14 cellular contexts compared by ENCODE assay signal in genomic region chr1:150829751-150830150, GRCh38. TPM values are rescaled to one million over a fixed set of nuclear protein-coding genes. Genes with fewer than 3 reads are reported as not detected.
A peak's percentile ranks its signal among the peaks of the same experiment; 100 is the strongest.
DNase-seq lines count a peak whose midpoint lies in the region; ATAC-seq and TF ChIP-seq lines count a peak whose summit lies in the region.
"Had no signal": no experiment of that assay in that cellular context is flagged by ENCODE, and none has a peak within 500 bp of the region (broad histone marks: within the 10 kb centered on the region; RNA-seq: fewer than 3 reads in every experiment).

No MANE protein-coding gene starts in this region.

- H3K27me3 ChIP-seq in cardiac muscle cell (no peaks in the 10 kb centered on the region), heart left ventricle (no peaks in the 10 kb centered on the region), upper lobe of right lung (no peaks in the 10 kb centered on the region)
- H3K27me3 ChIP-seq: MG63, SJCRH30 had no signal

- no peak for DNase-seq in cardiac muscle cell (ENCODE audit: low read depth in 1 of 2, low spot score in 1 of 2)
- no peak for DNase-seq in heart left ventricle
- no peak for DNase-seq in RWPE1 (ENCODE audit: low spot score)
- DNase-seq in fibroblast of villous mesenchyme (ENCODE audit: low read depth) = no peak
- no peak for DNase-seq in upper lobe of right lung
- no peak for DNase-seq in CD1c-positive myeloid dendritic cell (ENCODE audit: extremely low spot score)
- no peak for DNase-seq in DMS153 treated with DMSO at 0.1 percent for 48 hours (lab: John Stamatoyannopoulos, UW; ENCODE audit: unreplicated experiment)
- no peak for DNase-seq in KG1 (lab: John Stamatoyannopoulos, UW)
- DNase-seq: activated CD4-positive, alpha-beta T cell treated with anti-CD3 and anti-CD28 coated beads for 48 hours; activated effector memory CD4-positive, alpha-beta T cell treated with Interleukin-2 at 50 U/mL for 16 hours; HCEC 1CT; MG63; NCI-H524 treated with DMSO at 0.1 percent for 48 hours had no signal

- CTCF ChIA-PET in RWPE1 (lab: Yijun Ruan, JAX) = interaction anchor here (0.6 kb wide), 1 partner anchor 28 kb away, joined by 3 read pairs; no protein-coding TSS in a partner anchor

- no peaks in the 10 kb centered on the region for H3K4me1 ChIP-seq in cardiac muscle cell (ENCODE audit: low read depth)
- no peaks in the 10 kb centered on the region for H3K4me1 ChIP-seq in heart left ventricle
- no peaks in the 10 kb centered on the region for H3K4me1 ChIP-seq in upper lobe of right lung
- H3K4me1 ChIP-seq: SJCRH30 had no signal

- no peak for ATAC-seq in heart left ventricle
- no peak for ATAC-seq in upper lobe of right lung

- H3K4me3 ChIP-seq in cardiac muscle cell (no peak overlapping the region), heart left ventricle (no peak overlapping the region), fibroblast of villous mesenchyme (ENCODE audit: low read depth, low read length) (no peak overlapping the region), upper lobe of right lung (no peak overlapping the region)
- H3K4me3 ChIP-seq: MG63, SJCRH30 had no signal

- intact Hi-C loops in heart left ventricle (cut with DNase I) (loop anchor here in 3 of 10 donors (5.0 to 10.0 kb wide), 3 partner anchors 108 to 485 kb away; no protein-coding TSS in a partner anchor), upper lobe of right lung (cut with DNase I) (no loop called here)

- H3K27ac ChIP-seq in cardiac muscle cell = no peak overlapping the region
- no peak overlapping the region for H3K27ac ChIP-seq in heart left ventricle
- H3K27ac ChIP-seq in RWPE1 = no peak overlapping the region
- no peak overlapping the region for H3K27ac ChIP-seq in upper lobe of right lung
- H3K27ac ChIP-seq: SJCRH30 had no signal

- H3K36me3 ChIP-seq in cardiac muscle cell = peaks cover 75% of the 10 kb centered on the region
- peaks cover 0 to 100% (median 100%) of the 10 kb centered on the region in 9 donors for H3K36me3 ChIP-seq in heart left ventricle
- peaks cover 100% of the 10 kb centered on the region for H3K36me3 ChIP-seq in upper lobe of right lung

- WGBS in heart left ventricle, 4 donors = 89 to 90% (median 89%) methylated on average over 7 of the region's 7 CpGs

- TF ChIP-seq CTCF in cardiac muscle cell (IDR thresholded peaks at IDR 0.05; ENCODE audit: low read depth, low read length) = peak; percentile 22
- TF ChIP-seq CTCF in heart left ventricle (IDR thresholded peaks at IDR 0.05) = peak in 2 of 12 donors; percentile 17 to 28
- TF ChIP-seq CTCF in RWPE1 (conservative IDR thresholded peaks at IDR 0.05; ENCODE audit: low read depth) = peak; percentile 20
- peak; percentile 42 for TF ChIP-seq CTCF in fibroblast of villous mesenchyme (IDR thresholded peaks at IDR 0.05; ENCODE audit: insufficient read depth, low read depth, low read length)
- peak; percentile 14 for TF ChIP-seq CTCF in upper lobe of right lung (IDR thresholded peaks at IDR 0.05)

- H3K9me3 ChIP-seq in cardiac muscle cell (ENCODE audit: low read depth) (no peaks in the 10 kb centered on the region), heart left ventricle (no peaks in the 10 kb centered on the region), upper lobe of right lung (no peaks in the 10 kb centered on the region)
- H3K9me3 ChIP-seq: MG63, SJCRH30 had no signal

- POLR2A ChIA-PET in RWPE1 (lab: Yijun Ruan, JAX; ENCODE audit: low non-redundant PET) = no interaction called here

- no peak for TF ChIP-seq POLR2A in heart left ventricle (IDR thresholded peaks at IDR 0.05)

RNA-seq across cellular contexts. Expression of gene CTSK, which starts 21.7 kb away (rescaled TPM):
- total RNA-seq in cardiac muscle cell (1.7 and 2.0 TPM in 2 replicates), heart left ventricle (10 to 100 TPM in 2 of 9 donors, 1 to 10 TPM in 7; 2.1 to 17.9 (median 6.1) TPM), fibroblast of villous mesenchyme (137 and 139 TPM in 2 replicates), upper lobe of right lung (35.5 TPM)
- polyA plus RNA-seq in cardiac muscle cell (2.2 and 3.8 TPM in 2 replicates), heart left ventricle (1 to 10 TPM; 2.1 to 2.4 TPM)

RNA-seq across cellular contexts. Expression of gene ARNT, which starts 46.6 kb away (rescaled TPM):
- 46.8 and 87.3 TPM in 2 replicates for total RNA-seq in cardiac muscle cell
- polyA plus RNA-seq in cardiac muscle cell = 29.4 and 44.0 TPM in 2 replicates
- 10 to 100 TPM; 22.2 to 45.0 (median 32.0) TPM for total RNA-seq in heart left ventricle
- 10 to 100 TPM; 10.3 to 18.2 TPM for polyA plus RNA-seq in heart left ventricle
- total RNA-seq in fibroblast of villous mesenchyme = 44.1 and 46.6 TPM in 2 replicates
- total RNA-seq in upper lobe of right lung = 53.8 TPM

RNA-seq across cellular contexts. Expression of gene CTXND2, which starts 57.2 kb away (rescaled TPM):
- not detected in 2 replicates for total RNA-seq in cardiac muscle cell
- polyA plus RNA-seq in cardiac muscle cell = not detected in 2 replicates
- total RNA-seq in heart left ventricle = not detected
- polyA plus RNA-seq in heart left ventricle = not detected
- total RNA-seq in fibroblast of villous mesenchyme = not detected in 2 replicates
- total RNA-seq in upper lobe of right lung = not detected
- total RNA-seq: SJCRH30 had no signal
